15 cellular contexts compared by ENCODE assay signal in the genomic region with DNA sequence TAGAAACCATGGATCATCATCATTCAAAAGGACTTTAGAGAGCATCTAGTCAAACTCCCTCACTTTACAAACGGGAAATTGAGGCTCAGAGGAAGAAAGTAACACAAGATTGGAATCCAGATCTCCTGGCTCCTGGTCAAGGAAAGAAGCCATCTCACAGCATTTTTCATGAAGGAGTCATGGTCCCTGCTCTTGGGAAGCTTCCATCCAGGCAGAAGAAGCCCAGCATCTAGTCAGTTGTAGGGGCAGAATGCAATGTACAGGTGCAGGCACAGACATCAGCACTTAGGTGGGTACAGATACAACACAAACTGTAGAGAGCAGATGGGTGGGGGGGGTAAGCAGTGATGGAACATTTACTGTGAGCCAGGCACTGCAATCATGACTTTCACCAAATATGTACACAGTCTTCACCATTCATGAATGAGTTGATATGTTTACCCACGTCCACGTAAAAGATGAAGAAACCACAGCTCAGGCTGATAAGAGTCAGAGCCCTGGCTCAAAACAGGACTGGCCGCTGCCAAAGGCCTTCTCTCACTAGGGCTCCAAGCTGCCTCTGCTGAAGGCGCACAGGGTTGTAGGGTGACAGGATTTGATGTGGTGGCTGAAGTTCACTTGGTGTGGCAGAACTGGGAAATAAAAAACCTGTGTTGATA. TPM values are rescaled to one million over a fixed set of nuclear protein-coding genes. Genes with fewer than 3 reads are reported as not detected.
DNase-seq lines count a peak whose midpoint lies in the region; ATAC-seq and TF ChIP-seq lines count a peak whose summit lies in the region.
"Had no signal": no experiment of that assay in that cellular context is flagged by ENCODE, and none has a peak within 500 bp of the region (broad histone marks: within the 10 kb centered on the region; RNA-seq: fewer than 3 reads in every experiment).

No MANE protein-coding gene starts in this region.

- H3K27me3 ChIP-seq in trophoblast cell (ENCODE audit: insufficient read depth, low read length) = no peaks in the 10 kb centered on the region

- no peaks in the 10 kb centered on the region for H3K79me2 ChIP-seq in trophoblast cell (ENCODE audit: control insufficient read depth, insufficient read depth, low read length, poor library complexity)

- no peaks in the 10 kb centered on the region for H3K36me3 ChIP-seq in trophoblast cell (ENCODE audit: control insufficient read depth in 1 of 2, insufficient read depth in 2 of 2, low read length in 2 of 2)
- H3K36me3 ChIP-seq: WERI-Rb-1 had no signal

- intact Hi-C loops in Calu3 (cut with micrococcal nuclease; ENCODE audit: unreplicated experiment) = no loop called here

- no peak for TF ChIP-seq CTCF in Calu3 (IDR thresholded peaks at IDR 0.05; ENCODE audit: unreplicated experiment)
- TF ChIP-seq CTCF in fibroblast of villous mesenchyme (IDR thresholded peaks at IDR 0.05; ENCODE audit: insufficient read depth, low read depth, low read length) = no peak
- no peak for TF ChIP-seq CTCF in glutamatergic neuron (IDR thresholded peaks at IDR 0.05; ENCODE audit: partially characterized antibody, unreplicated experiment)

- peaks cover 9% of the 10 kb centered on the region for H3K27me3 Mint-ChIP-seq in Calu3 (ENCODE audit: unreplicated experiment)
- no peaks in the 10 kb centered on the region for H3K27me3 Mint-ChIP-seq in glutamatergic neuron (ENCODE audit: unreplicated experiment)

- no peak overlapping the region for H3K4ac ChIP-seq in trophoblast cell (ENCODE audit: low read depth, low read length)

- H3K9me3 ChIP-seq in trophoblast cell (ENCODE audit: insufficient read depth, low read depth, low read length) = peaks cover 2% of the 10 kb centered on the region

- H3K36me3 Mint-ChIP-seq in Calu3 (ENCODE audit: insufficient read depth, unreplicated experiment) (no peaks in the 10 kb centered on the region), glutamatergic neuron (ENCODE audit: unreplicated experiment) (no peaks in the 10 kb centered on the region)
- H3K36me3 Mint-ChIP-seq: naive B cell; stimulated activated naive B cell treated with anti-CD40 and anti-IgM and Interleukin-4, amounts not matched to agents 10 μg/mL and 1 μg/mL and 100 μg/mL, for 72 hours had no signal

- peak overlapping the region; percentile 88 for H2BK12ac ChIP-seq in trophoblast cell (ENCODE audit: low read length)

- H3K27ac Mint-ChIP-seq in Calu3 (ENCODE audit: unreplicated experiment) (no peak overlapping the region), glutamatergic neuron (ENCODE audit: unreplicated experiment) (no peak overlapping the region)
- H3K27ac Mint-ChIP-seq: dendritic cell treated with granulocyte-macrophage colony-stimulating factor and Interleukin-4, amounts not matched to agents 40 ng/mL and 50 ng/mL, for 4 days; stimulated activated naive B cell treated with anti-CD40 and anti-IgM and Interleukin-4, amounts not matched to agents 10 μg/mL and 1 μg/mL and 100 μg/mL, for 72 hours had no signal

- peaks cover 13 to 27% of the 10 kb centered on the region in 2 experiments for H3K4me1 ChIP-seq in trophoblast cell (ENCODE audit: control insufficient read depth in 1 of 2, insufficient read depth in 2 of 2, low read length in 2 of 2)

- no peak overlapping the region for H3K4me2 ChIP-seq in trophoblast cell (ENCODE audit: low read length)

- CTCF ChIA-PET in Calu3 (lab: Charles Lee) = interaction anchor here (0.9 to 1.5 kb wide), 3 partner anchors 33 to 195 kb away, joined by 3 read pairs; no protein-coding TSS in a partner anchor

- peak overlapping the region; percentile 50 for H3K27ac ChIP-seq in trophoblast cell (ENCODE audit: low read depth, low read length)
- H3K27ac ChIP-seq: WERI-Rb-1 had no signal

- no peak overlapping the region for H3K18ac ChIP-seq in trophoblast cell (ENCODE audit: low read length)

- H2AFZ ChIP-seq in trophoblast cell (ENCODE audit: insufficient read depth, low read length, poor library complexity) = no peak overlapping the region

- H3K23ac ChIP-seq in trophoblast cell (ENCODE audit: low read length) = no peak overlapping the region

- no peaks in the 10 kb centered on the region for H3K9me3 Mint-ChIP-seq in Calu3 (ENCODE audit: low read depth, unreplicated experiment)
- H3K9me3 Mint-ChIP-seq in glutamatergic neuron (ENCODE audit: unreplicated experiment) = no peaks in the 10 kb centered on the region
- H3K9me3 Mint-ChIP-seq: dendritic cell treated with granulocyte-macrophage colony-stimulating factor and Interleukin-4, amounts not matched to agents 40 ng/mL and 50 ng/mL, for 4 days; naive B cell; stimulated activated naive B cell treated with anti-CD40 and anti-IgM and Interleukin-4, amounts not matched to agents 10 μg/mL and 1 μg/mL and 100 μg/mL, for 72 hours had no signal

- H4K91ac ChIP-seq in trophoblast cell (ENCODE audit: low read depth, low read length) = peak overlapping the region; percentile 76

- DNase-seq in Calu3 = peak; percentile 28
- DNase-seq in NCI-H2029 (lab: John Stamatoyannopoulos, UW) = peak; percentile 84
- DNase-seq in fibroblast of villous mesenchyme (ENCODE audit: low read depth) = peak; percentile 95
- peak; percentile 82 to 92 for DNase-seq in trophoblast cell
- no peak for DNase-seq in NCI-H510A treated with DMSO at 0.1 percent for 48 hours (lab: John Stamatoyannopoulos, UW)
- no peak for DNase-seq in NCI-H1417 treated with DMSO at 0.1 percent for 48 hours (lab: John Stamatoyannopoulos, UW)
- no peak for DNase-seq in glutamatergic neuron
- DNase-seq: COR-L47; hippocampal formation; naive B cell; NCI-H1930; stimulated activated naive B cell treated with anti-CD40 and anti-IgM and Interleukin-4, amounts not matched to agents 10 μg/mL and 1 μg/mL and 100 μg/mL, for 72 hours; WERI-Rb-1 had no signal

- H3K4me3 ChIP-seq in fibroblast of villous mesenchyme (ENCODE audit: low read depth, low read length) (no peak overlapping the region), trophoblast cell (ENCODE audit: low read depth, low read length) (no peak overlapping the region)

- peaks cover 27% of the 10 kb centered on the region for H3K79me1 ChIP-seq in trophoblast cell (ENCODE audit: low read length)

- peaks cover 24% of the 10 kb centered on the region for H3K4me1 Mint-ChIP-seq in Calu3 (ENCODE audit: low read depth, unreplicated experiment)
- no peaks in the 10 kb centered on the region for H3K4me1 Mint-ChIP-seq in glutamatergic neuron (ENCODE audit: low read depth, unreplicated experiment)
- H3K4me1 Mint-ChIP-seq: naive B cell; stimulated activated naive B cell treated with anti-CD40 and anti-IgM and Interleukin-4, amounts not matched to agents 10 μg/mL and 1 μg/mL and 100 μg/mL, for 72 hours had no signal

- peak overlapping the region; percentile 75 for H2AK5ac ChIP-seq in trophoblast cell (ENCODE audit: low read length)

- H3K14ac ChIP-seq in trophoblast cell (ENCODE audit: low read length) = no peak overlapping the region

- no peak overlapping the region for H3K9ac ChIP-seq in trophoblast cell (ENCODE audit: low read length)

- BruUV-seq in Calu3 (replicated peaks; lab: Mats Ljungman, UMichigan) = no TSS peak

- H3K4me3 Mint-ChIP-seq in Calu3 (ENCODE audit: low read depth, unreplicated experiment) (no peak overlapping the region), glutamatergic neuron (ENCODE audit: unreplicated experiment) (no peak overlapping the region)
- H3K4me3 Mint-ChIP-seq: dendritic cell treated with granulocyte-macrophage colony-stimulating factor and Interleukin-4, amounts not matched to agents 40 ng/mL and 50 ng/mL, for 4 days; naive B cell; stimulated activated naive B cell treated with anti-CD40 and anti-IgM and Interleukin-4, amounts not matched to agents 10 μg/mL and 1 μg/mL and 100 μg/mL, for 72 hours had no signal

- peak overlapping the region; percentile 6 for H2BK120ac ChIP-seq in trophoblast cell (ENCODE audit: insufficient read depth, low read length, poor library complexity)

- no peak for ATAC-seq in GM19324 (IDR thresholded peaks at IDR 0.05; ENCODE audit: low FRiP score, unreplicated experiment)
- ATAC-seq: stimulated activated naive B cell treated with anti-CD40 and anti-IgM and Interleukin-4, amounts not matched to agents 10 μg/mL and 1 μg/mL and 100 μg/mL, for 72 hours had no signal

- no CpG with 5 or more reads among the region's 5 CpGs for WGBS in trophoblast cell (ENCODE audit: extremely low coverage, insufficient coverage, insufficient read length)

- no peak overlapping the region for H4K8ac ChIP-seq in trophoblast cell (ENCODE audit: low read depth, low read length)

- H2BK5ac ChIP-seq in trophoblast cell (ENCODE audit: low read depth, low read length, poor library complexity) = peak overlapping the region; percentile 77

- no peak overlapping the region for H4K12ac ChIP-seq in trophoblast cell (ENCODE audit: low read depth, low read length)

RNA-seq across cellular contexts. Expression of a gene that starts 44.0 kb away (rescaled TPM):
- not detected in 2 replicates for total RNA-seq in Calu3 (2022)
- not detected in 2 replicates for total RNA-seq in fibroblast of villous mesenchyme
- polyA plus RNA-seq in trophoblast cell (2013) = 0.47 TPM in 2 replicates
- not detected for total RNA-seq in glutamatergic neuron (ENCODE audit: unreplicated experiment)

Comparison
In these comparisons a context has a peak if more than half of its experiments do, and no peak if none do; other contexts are left out.
1. DNase-seq: peak in Calu3 (single experiment), NCI-H2029 (single experiment), fibroblast of villous mesenchyme (single experiment) and trophoblast cell (2 of 2); none in NCI-H510A treated with DMSO at 0.1 percent for 48 hours (single experiment), NCI-H1417 treated with DMSO at 0.1 percent for 48 hours (single experiment) and glutamatergic neuron (single experiment).